ENCODE assay signal across 8 cellular contexts in genomic region chr21:41777934-41778815, GRCh38. TPM values are rescaled to one million over a fixed set of nuclear protein-coding genes. Genes with fewer than 3 reads are reported as not detected.
A peak's percentile ranks its signal among the peaks of the same experiment; 100 is the strongest.
DNase-seq lines count a peak whose midpoint lies in the region; ATAC-seq and TF ChIP-seq lines count a peak whose summit lies in the region.

No MANE protein-coding gene starts in this region.

- H2AFZ ChIP-seq in OCI-LY7 (ENCODE audit: low read length): no peak overlapping the region

- TF ChIP-seq CTCF in OCI-LY7 (conservative IDR thresholded peaks at IDR 0.05; ENCODE audit: low read length) (peak; percentile 71), uterus (IDR thresholded peaks at IDR 0.05) (peak; percentile 80 to 88 (median 86))

- BruUV-seq in OCI-LY7 (replicated peaks; lab: Mats Ljungman, UMichigan): no TSS peak

- POLR2A ChIA-PET in HEK293T (lab: Yijun Ruan, JAX): interaction anchor here (0.5 to 0.7 kb wide), 2 partner anchors 12 to 15 kb away, joined by 3 read pairs; no protein-coding TSS in a partner anchor
- POLR2A ChIA-PET in OCI-LY7 (lab: Charles Lee): interaction anchor here (0.8 kb wide), 1 partner anchor 55 kb away, joined by 3 read pairs; no protein-coding TSS in a partner anchor

- H3K9me3 ChIP-seq in OCI-LY7 (ENCODE audit: low read length) (no peaks in the 10 kb centered on the region), uterus (no peaks in the 10 kb centered on the region)

- DNase-seq in DMS 273 treated with DMSO at 0.1 percent for 48 hours (lab: John Stamatoyannopoulos, UW) (peak; percentile 29), HEK293T (ENCODE audit: extremely low spot score) (peak; percentile 83), OCI-LY7 (ENCODE audit: low spot score) (peak; percentile 28), epidermal melanocyte (ENCODE audit: insufficient read length, low spot score) (peak; percentile 72), medulla oblongata (ENCODE audit: extremely low spot score) (peak; percentile 81), uterus (peak; percentile 65 to 85)

- H3K27ac ChIP-seq in OCI-LY7 (ENCODE audit: low read depth, low read length, poor library complexity, severe bottlenecking) (no peak overlapping the region), uterus (no peak overlapping the region)

- no peaks in the 10 kb centered on the region for H4K20me1 ChIP-seq in OCI-LY7 (ENCODE audit: insufficient read depth, low read length)

- no peaks in the 10 kb centered on the region for H3K79me2 ChIP-seq in OCI-LY7 (ENCODE audit: insufficient read depth, low read depth, low read length)

- H3K4me1 ChIP-seq in OCI-LY7 (ENCODE audit: insufficient read depth, low read length, poor library complexity, severe bottlenecking): no peaks in the 10 kb centered on the region
- H3K4me1 ChIP-seq in uterus: no peaks in the 10 kb centered on the region

- no peak overlapping the region for H3K4me2 ChIP-seq in OCI-LY7 (ENCODE audit: low read length)

- CTCF ChIA-PET in HEK293T (lab: Yijun Ruan, JAX) (interaction anchor here (0.6 to 3.3 kb wide), 6 partner anchors 8 to 624 kb away, joined by 3 to 29 read pairs (median 4); no protein-coding TSS in a partner anchor), OCI-LY7 (lab: Charles Lee; ENCODE audit: unreplicated experiment) (interaction anchor here (0.7 kb wide), 1 partner anchor 283 kb away, joined by 6 read pairs; no protein-coding TSS in a partner anchor)

- H3K36me3 ChIP-seq in OCI-LY7 (ENCODE audit: insufficient read depth, low read length) (no peaks in the 10 kb centered on the region), uterus (no peaks in the 10 kb centered on the region)

- H3K4me3 ChIP-seq in OCI-LY7 (ENCODE audit: low read depth, low read length, poor library complexity, severe bottlenecking): no peak overlapping the region
- H3K4me3 ChIP-seq in uterus: no peak overlapping the region

- peaks cover 4 to 36% of the 10 kb centered on the region in 2 donors for H3K27me3 ChIP-seq in uterus

- intact Hi-C loops in OCI-LY7 (cut with micrococcal nuclease; ENCODE audit: unreplicated experiment) (loop anchor here (1.0 kb wide), 1 partner anchor 166 kb away; no protein-coding TSS in a partner anchor), uterus (cut with DNase I; ENCODE audit: low total_unique reads) (loop anchor here (5.0 kb wide), 1 partner anchor 166 kb away; no protein-coding TSS in a partner anchor)

- H3K9me2 ChIP-seq in OCI-LY7 (ENCODE audit: insufficient read depth, low read length): no peaks in the 10 kb centered on the region

- ATAC-seq in GM19463 (IDR thresholded peaks at IDR 0.05; ENCODE audit: unreplicated experiment) (no peak), HG03095 (IDR thresholded peaks at IDR 0.05; ENCODE audit: unreplicated experiment) (no peak)

- TF ChIP-seq POLR2A in uterus (IDR thresholded peaks at IDR 0.05): no peak

TF ChIP-seq in HEK293T, 16 proteins besides CTCF, POLR2A, EP300 and RAD21:
- TF ChIP-seq LEF1 (IDR thresholded peaks at IDR 0.05; ENCODE audit: borderline replicate concordance) (no peak), PKNOX1 (IDR thresholded peaks at IDR 0.05) (no peak), L3MBTL2 (conservative IDR thresholded peaks at IDR 0.05) (peak; percentile 60)
TF ChIP-seq in HEK293T: peak in this region for 1.

RNA-seq across cellular contexts. Expression of gene RIPK4, which starts 11.3 kb away (rescaled TPM):
- 0.13 and 0.19 TPM in 2 replicates for total RNA-seq in OCI-LY7 (2014; rRNA removed; shearing (Covaris generic))
- total RNA-seq in OCI-LY7 (2022) (0.08 TPM in 1 of 2 replicates, not detected in the other), uterus (1 to 10 TPM in 1 of 4 donors, under 1 TPM in 1, not detected in 2; 0.29 to 9.7 TPM)

Comparison
In these comparisons a context has a peak if more than half of its experiments do, and no peak if none do; other contexts are left out.
1. DNase-seq: peak in every context shown above with its lines; median percentile 83 in HEK293T; 81 in medulla oblongata; 75 in uterus; 72 in epidermal melanocyte; 29 in DMS 273 treated with DMSO at 0.1 percent for 48 hours; 28 in OCI-LY7.